1 cellular context compared by ENCODE assay signal in the genomic region with DNA sequence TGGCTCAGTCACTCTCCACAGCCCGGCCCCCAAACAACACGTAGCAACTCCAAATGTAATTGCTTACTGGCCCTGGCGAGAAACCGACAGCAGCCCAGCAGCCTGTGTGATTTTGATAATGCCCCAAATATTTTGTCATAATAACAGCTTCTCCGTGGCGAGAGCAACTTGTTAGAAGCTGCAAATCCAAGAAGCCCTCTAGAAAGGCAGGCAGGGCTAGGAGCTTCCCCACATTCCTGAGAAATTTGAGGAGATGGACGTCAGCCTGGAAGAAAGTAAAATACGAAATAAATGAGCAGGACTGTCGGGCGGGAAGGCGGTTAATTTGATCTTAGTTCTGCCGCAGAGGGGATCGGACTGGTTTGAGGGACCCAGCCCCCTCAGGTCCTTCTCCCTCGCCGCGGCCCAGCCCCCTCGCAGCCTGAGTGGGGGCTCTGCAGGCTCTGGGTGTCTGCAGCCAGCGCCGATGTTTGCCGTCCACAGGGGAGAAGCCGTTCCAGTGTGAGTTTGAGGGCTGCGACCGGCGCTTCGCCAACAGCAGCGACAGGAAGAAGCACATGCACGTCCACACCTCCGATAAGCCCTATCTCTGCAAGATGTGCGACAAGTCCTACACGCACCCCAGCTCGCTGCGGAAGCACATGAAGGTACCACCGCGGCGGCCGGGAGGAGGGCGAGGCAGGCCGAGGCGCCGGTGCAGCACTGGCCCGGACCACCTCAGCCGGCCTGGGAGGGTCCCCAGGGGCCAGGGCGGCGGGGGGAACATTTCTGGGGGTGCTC.
TF ChIP-seq lines count a peak whose summit lies in the region.

No MANE protein-coding gene starts in this region.

TF ChIP-seq in endothelial cell of umbilical vein, 7 proteins besides CTCF, POLR2A, EP300 and RAD21:
- no peak for TF ChIP-seq FOS (IDR thresholded peaks at IDR 0.05; ENCODE audit: borderline replicate concordance, insufficient read depth, low read length)
- TF ChIP-seq MYC (IDR thresholded peaks at IDR 0.05; ENCODE audit: low read depth, low read length): no peak
- TF ChIP-seq EZH2 (IDR thresholded peaks at IDR 0.05; ENCODE audit: borderline replicate concordance, low read depth, low read length, severe bottlenecking): peak; percentile 100
- no peak for TF ChIP-seq JUN (IDR thresholded peaks at IDR 0.05; ENCODE audit: borderline replicate concordance, insufficient read depth, insufficient read length, low read depth)
- TF ChIP-seq GATA2 (IDR thresholded peaks at IDR 0.05; ENCODE audit: insufficient read depth, insufficient read length, low read depth, low read length): no peak
